ENCODE assay signal across 37 cellular contexts in the genomic region with DNA sequence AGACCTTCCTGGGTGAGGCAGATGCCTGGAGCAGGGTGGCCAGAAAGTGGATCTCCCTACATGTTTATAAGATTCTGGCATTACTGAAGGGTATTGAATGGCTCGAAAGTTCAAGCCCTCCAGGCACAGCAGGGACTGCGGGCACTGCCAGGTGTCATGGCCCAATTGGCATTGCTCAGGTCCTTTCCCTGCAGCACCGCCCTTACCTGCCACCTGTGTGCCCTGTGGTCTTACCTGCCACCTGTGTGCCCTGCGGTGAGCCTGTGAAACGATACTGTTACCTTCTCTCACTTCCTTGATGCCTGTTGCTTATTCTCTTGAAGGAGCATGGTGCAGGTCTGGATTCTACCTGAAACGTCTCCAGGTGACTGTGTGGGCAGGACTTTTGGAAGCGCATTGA. TPM values are rescaled to one million over a fixed set of nuclear protein-coding genes. Genes with fewer than 3 reads are reported as not detected.
"Had no signal": no experiment of that assay in that cellular context is flagged by ENCODE, and none has a peak within 500 bp of the region (broad histone marks: within the 10 kb centered on the region; RNA-seq: fewer than 3 reads in every experiment).

No MANE protein-coding gene starts in this region.

- H3K4me1 Mint-ChIP-seq: activated naive CD4-positive, alpha-beta T cell treated with anti-CD3 and anti-CD28 coated beads, Interleukin-2, amount 10 ng/mL, durations not matched to agents 7 days and 5 days; activated naive CD4-positive, alpha-beta T cell treated with anti-CD3 and anti-CD28 coated beads, Interleukin-2, amount 50 U/mL, for 24 hours; activated naive CD8-positive, alpha-beta T cell treated with anti-CD3 and anti-CD28 coated beads for 36 hours; activated naive CD8-positive, alpha-beta T cell treated with anti-CD3 and anti-CD28 coated beads, Interleukin-2, amount 10 ng/mL, durations not matched to agents 7 days and 5 days; activated naive CD8-positive, alpha-beta T cell treated with anti-CD3 and anti-CD28 coated beads, Interleukin-2, amount 50 U/mL, for 24 hours; activated T-helper 17 cell treated with anti-CD3 and anti-CD28 coated beads, Interleukin-2, amount 50 U/mL, for 72 hours; central memory CD8-positive, alpha-beta T cell had no signal

- ATAC-seq: activated naive CD4-positive, alpha-beta T cell treated with anti-CD3 and anti-CD28 coated beads, Interleukin-2, amount 50 U/mL, for 72 hours; activated naive CD8-positive, alpha-beta T cell treated with anti-CD3 and anti-CD28 coated beads, Interleukin-2, amount 50 U/mL, for 24 hours; activated T-cell treated with anti-CD3 and anti-CD28 coated beads, Interleukin-2, amount 50 U/mL, for 4 hours; activated T-cell treated with anti-CD3 and anti-CD28 coated beads, Interleukin-2, amount 50 U/mL, for 72 hours; activated T-helper 17 cell treated with anti-CD3 and anti-CD28 coated beads, Interleukin-2, amount 50 U/mL, for 72 hours; body of pancreas had no signal

- H3K4me3 Mint-ChIP-seq: activated naive CD4-positive, alpha-beta T cell treated with anti-CD3 and anti-CD28 coated beads for 36 hours; activated naive CD4-positive, alpha-beta T cell treated with anti-CD3 and anti-CD28 coated beads, Interleukin-2, amount 10 ng/mL, durations not matched to agents 7 days and 5 days; activated naive CD4-positive, alpha-beta T cell treated with anti-CD3 and anti-CD28 coated beads, Interleukin-2, amount 50 U/mL, for 24 hours; activated naive CD8-positive, alpha-beta T cell; activated naive CD8-positive, alpha-beta T cell treated with anti-CD3 and anti-CD28 coated beads for 36 hours; activated naive CD8-positive, alpha-beta T cell treated with anti-CD3 and anti-CD28 coated beads, Interleukin-2, amount 10 ng/mL, durations not matched to agents 7 days and 5 days; activated naive CD8-positive, alpha-beta T cell treated with anti-CD3 and anti-CD28 coated beads, Interleukin-2, amount 50 U/mL, for 24 hours; activated T-cell treated with anti-CD3 and anti-CD28 coated beads, Interleukin-2, amount 50 U/mL, for 24 hours; activated T-cell treated with anti-CD3 and anti-CD28 coated beads, Interleukin-2, amount 50 U/mL, for 4 hours; activated T-cell treated with anti-CD3 and anti-CD28 coated beads, Interleukin-2, amount 50 U/mL, for 72 hours; activated T-helper 1 cell treated with anti-CD3 and anti-CD28 coated beads, Interleukin-12 subunit alpha, Interleukin-12 subunit beta, Interleukin-2, Interleukin-4 antibody, amounts not matched to agents 30 ng/mL and 10 ng/mL and 1 ng/mL, durations not matched to agents 14 hours and 24 hours and 36 hours; activated T-helper 17 cell treated with anti-CD3 and anti-CD28 coated beads, Interleukin-2, amount 50 U/mL, for 72 hours; brain; central memory CD8-positive, alpha-beta T cell had no signal

- H3K27ac ChIP-seq: adrenal gland, ascending aorta, body of pancreas, brain microvascular endothelial cell, breast epithelium, cardiac muscle cell had no signal

- H3K36me3 ChIP-seq: adrenal gland, brain microvascular endothelial cell, breast epithelium, cardiac muscle cell had no signal

- H3K27ac Mint-ChIP-seq: activated naive CD4-positive, alpha-beta T cell treated with anti-CD3 and anti-CD28 coated beads for 36 hours; activated naive CD4-positive, alpha-beta T cell treated with anti-CD3 and anti-CD28 coated beads, Interleukin-2, amount 10 ng/mL, durations not matched to agents 7 days and 5 days; activated naive CD4-positive, alpha-beta T cell treated with anti-CD3 and anti-CD28 coated beads, Interleukin-2, amount 50 U/mL, for 24 hours; activated naive CD4-positive, alpha-beta T cell treated with anti-CD3 and anti-CD28 coated beads, Interleukin-2, amount 50 U/mL, for 72 hours; activated naive CD8-positive, alpha-beta T cell; activated naive CD8-positive, alpha-beta T cell treated with anti-CD3 and anti-CD28 coated beads for 36 hours; activated naive CD8-positive, alpha-beta T cell treated with anti-CD3 and anti-CD28 coated beads, Interleukin-2, amount 10 ng/mL, durations not matched to agents 7 days and 5 days; activated naive CD8-positive, alpha-beta T cell treated with anti-CD3 and anti-CD28 coated beads, Interleukin-2, amount 50 U/mL, for 24 hours; activated T-cell treated with anti-CD3 and anti-CD28 coated beads, Interleukin-2, amount 50 U/mL, for 24 hours; activated T-cell treated with anti-CD3 and anti-CD28 coated beads, Interleukin-2, amount 50 U/mL, for 72 hours; activated T-helper 1 cell treated with anti-CD3 and anti-CD28 coated beads, Interleukin-12 subunit alpha, Interleukin-12 subunit beta, Interleukin-2, Interleukin-4 antibody, amounts not matched to agents 30 ng/mL and 10 ng/mL and 1 ng/mL, durations not matched to agents 14 hours and 24 hours and 36 hours; activated T-helper 17 cell treated with anti-CD3 and anti-CD28 coated beads, Interleukin-2, amount 50 U/mL, for 72 hours; activated T-helper 2 cell treated with anti-CD3 and anti-CD28 coated beads, Interferon-gamma antibody, Interleukin-2, Interleukin-4, amounts not matched to agents 10 μg/mL and 5 μg/mL and 100 μg/mL, durations not matched to agents 14 hours and 24 hours and 36 hours; brain had no signal

- H3K9me3 ChIP-seq: adrenal gland, ascending aorta, body of pancreas, breast epithelium had no signal

- H3K27me3 Mint-ChIP-seq: activated naive CD8-positive, alpha-beta T cell treated with anti-CD3 and anti-CD28 coated beads, Interleukin-2, amount 10 ng/mL, durations not matched to agents 7 days and 5 days had no signal

- H3K9me3 Mint-ChIP-seq: activated naive CD4-positive, alpha-beta T cell treated with anti-CD3 and anti-CD28 coated beads, Interleukin-2, amount 10 ng/mL, durations not matched to agents 7 days and 5 days; activated naive CD8-positive, alpha-beta T cell treated with anti-CD3 and anti-CD28 coated beads for 36 hours; activated naive CD8-positive, alpha-beta T cell treated with anti-CD3 and anti-CD28 coated beads, Interleukin-2, amount 10 ng/mL, durations not matched to agents 7 days and 5 days; activated T-cell treated with anti-CD3 and anti-CD28 coated beads, Interleukin-2, amount 50 U/mL, for 4 hours; activated T-helper 1 cell treated with anti-CD3 and anti-CD28 coated beads, Interleukin-12 subunit alpha, Interleukin-12 subunit beta, Interleukin-2, Interleukin-4 antibody, amounts not matched to agents 30 ng/mL and 10 ng/mL and 1 ng/mL, durations not matched to agents 14 hours and 24 hours and 36 hours; activated T-helper 2 cell treated with anti-CD3 and anti-CD28 coated beads, Interferon-gamma antibody, Interleukin-2, Interleukin-4, amounts not matched to agents 10 μg/mL and 5 μg/mL and 100 μg/mL, durations not matched to agents 14 hours and 24 hours and 36 hours; central memory CD8-positive, alpha-beta T cell had no signal

- H3K4me3 ChIP-seq: adrenal gland, ascending aorta, body of pancreas, breast epithelium, cardiac muscle cell had no signal

- H3K27me3 ChIP-seq: adrenal gland, ascending aorta, body of pancreas, brain microvascular endothelial cell, breast epithelium, cardiac muscle cell had no signal

- H3K36me3 Mint-ChIP-seq: activated naive CD4-positive, alpha-beta T cell treated with anti-CD3 and anti-CD28 coated beads, Interleukin-2, amount 10 ng/mL, durations not matched to agents 7 days and 5 days; activated naive CD8-positive, alpha-beta T cell; activated naive CD8-positive, alpha-beta T cell treated with anti-CD3 and anti-CD28 coated beads for 36 hours; activated naive CD8-positive, alpha-beta T cell treated with anti-CD3 and anti-CD28 coated beads, Interleukin-2, amount 10 ng/mL, durations not matched to agents 7 days and 5 days; brain had no signal

- H3K4me1 ChIP-seq: adrenal gland, body of pancreas, breast epithelium had no signal

- DNase-seq: activated effector memory CD4-positive, alpha-beta T cell treated with anti-CD3 and anti-CD28 coated beads, Interleukin-2, amount 50 U/mL, for 16 hours; activated effector memory CD4-positive, alpha-beta T cell treated with Interleukin-2 at 50 U/mL for 16 hours; activated gamma-delta T cell; activated gamma-delta T cell treated with Interleukin-2 at 50 U/mL for 16 hours; activated naive CD4-positive, alpha-beta T cell; activated naive CD4-positive, alpha-beta T cell treated with anti-CD3 and anti-CD28 coated beads for 36 hours; activated naive CD4-positive, alpha-beta T cell treated with anti-CD3 and anti-CD28 coated beads, Interleukin-2, amount 10 ng/mL, durations not matched to agents 7 days and 5 days; activated naive CD4-positive, alpha-beta T cell treated with anti-CD3 and anti-CD28 coated beads, Interleukin-2, amount 50 U/mL, for 16 hours; activated naive CD4-positive, alpha-beta T cell treated with Interleukin-2 at 50 U/mL for 16 hours; activated naive CD8-positive, alpha-beta T cell treated with anti-CD3 and anti-CD28 coated beads for 36 hours; activated naive CD8-positive, alpha-beta T cell treated with anti-CD3 and anti-CD28 coated beads, Interleukin-2, amount 10 ng/mL, durations not matched to agents 7 days and 5 days; activated naive CD8-positive, alpha-beta T cell treated with anti-CD3 and anti-CD28 coated beads, Interleukin-2, amount 50 U/mL, for 24 hours; activated T-cell treated with anti-CD3 and anti-CD28 coated beads, Interleukin-2, amount 50 U/mL, for 24 hours; activated T-cell treated with anti-CD3 and anti-CD28 coated beads, Interleukin-2, amount 50 U/mL, for 4 hours; activated T-cell treated with anti-CD3 and anti-CD28 coated beads, Interleukin-2, amount 50 U/mL, for 48 hours; activated T-cell treated with anti-CD3 and anti-CD28 coated beads, Interleukin-2, amount 50 U/mL, for 72 hours; adrenal gland; amniotic stem cell; amygdala; anterior cingulate cortex; aorta; body of pancreas; brain microvascular endothelial cell; caudate nucleus; central memory CD4-positive, alpha-beta T cell; cerebellar nuclear complex had no signal

RNA-seq across cellular contexts. Expression of a gene that starts 32.2 kb away (rescaled TPM):
- total RNA-seq: activated naive CD4-positive, alpha-beta T cell treated with anti-CD3 and anti-CD28 coated beads for 36 hours; activated naive CD4-positive, alpha-beta T cell treated with anti-CD3 and anti-CD28 coated beads, Interleukin-2, amount 50 U/mL, for 72 hours; activated naive CD8-positive, alpha-beta T cell treated with anti-CD3 and anti-CD28 coated beads for 36 hours; activated naive CD8-positive, alpha-beta T cell treated with anti-CD3 and anti-CD28 coated beads, Interleukin-2, amount 10 ng/mL, durations not matched to agents 7 days and 5 days; activated T-cell treated with anti-CD3 and anti-CD28 coated beads, Interleukin-2, amount 50 U/mL, for 72 hours; activated T-helper 1 cell treated with anti-CD3 and anti-CD28 coated beads, Interleukin-12 subunit alpha, Interleukin-12 subunit beta, Interleukin-2, Interleukin-4 antibody, amounts not matched to agents 30 ng/mL and 10 ng/mL and 1 ng/mL, durations not matched to agents 14 hours and 24 hours and 36 hours; activated T-helper 17 cell treated with anti-CD3 and anti-CD28 coated beads, Interleukin-2, amount 50 U/mL, for 72 hours; activated T-helper 2 cell treated with anti-CD3 and anti-CD28 coated beads, Interferon-gamma antibody, Interleukin-2, Interleukin-4, amounts not matched to agents 10 μg/mL and 5 μg/mL and 100 μg/mL, durations not matched to agents 14 hours and 24 hours and 36 hours had no signal
